11 cellular contexts compared by ENCODE assay signal in genomic region chr5:157496847-157497246, GRCh38. TPM values are rescaled to one million over a fixed set of nuclear protein-coding genes. Genes with fewer than 3 reads are reported as not detected.
"Had no signal": no experiment of that assay in that cellular context is flagged by ENCODE, and none has a peak within 500 bp of the region (broad histone marks: within the 10 kb centered on the region; RNA-seq: fewer than 3 reads in every experiment).

No MANE protein-coding gene starts in this region.

- H3K27ac ChIP-seq: breast epithelium, dorsolateral prefrontal cortex, esophagus squamous epithelium, prostate gland, testis had no signal

- H3K27me3 ChIP-seq: breast epithelium, dorsolateral prefrontal cortex, esophagus squamous epithelium, testis had no signal

- H3K9me3 ChIP-seq: breast epithelium, esophagus squamous epithelium, prostate gland, testis had no signal

- H3K36me3 ChIP-seq: breast epithelium, prostate gland had no signal

- ATAC-seq: left colon; stimulated activated naive CD8-positive, alpha-beta T cell treated with anti-CD3 and anti-CD28 coated beads, Interleukin-15, amount 100 ng/mL, for 72 hours had no signal

- DNase-seq: activated naive CD8-positive, alpha-beta T cell treated with anti-CD3 and anti-CD28 coated beads, Interleukin-2, amount 10 ng/mL, durations not matched to agents 7 days and 5 days; aorta; dorsolateral prefrontal cortex; esophagus squamous epithelium; foreskin fibroblast; left colon; stimulated activated CD4-positive, alpha-beta T cell treated with anti-CD3 and anti-CD28 coated beads, Interleukin-2, amount 100 ng/mL, for 48 hours; stimulated activated naive CD8-positive, alpha-beta T cell treated with anti-CD3 and anti-CD28 coated beads, Interleukin-15, amount 100 ng/mL, for 72 hours; testis had no signal

- H3K4me3 ChIP-seq: breast epithelium, dorsolateral prefrontal cortex, esophagus squamous epithelium, prostate gland, testis had no signal

- H3K4me1 ChIP-seq: breast epithelium, esophagus squamous epithelium, prostate gland had no signal

RNA-seq across cellular contexts. Expression of gene NIPAL4, which starts 36.8 kb away (rescaled TPM):
- total RNA-seq: activated naive CD8-positive, alpha-beta T cell treated with anti-CD3 and anti-CD28 coated beads, Interleukin-2, amount 10 ng/mL, durations not matched to agents 7 days and 5 days had no signal
